19 cellular contexts compared by ENCODE assay signal in the genomic region with DNA sequence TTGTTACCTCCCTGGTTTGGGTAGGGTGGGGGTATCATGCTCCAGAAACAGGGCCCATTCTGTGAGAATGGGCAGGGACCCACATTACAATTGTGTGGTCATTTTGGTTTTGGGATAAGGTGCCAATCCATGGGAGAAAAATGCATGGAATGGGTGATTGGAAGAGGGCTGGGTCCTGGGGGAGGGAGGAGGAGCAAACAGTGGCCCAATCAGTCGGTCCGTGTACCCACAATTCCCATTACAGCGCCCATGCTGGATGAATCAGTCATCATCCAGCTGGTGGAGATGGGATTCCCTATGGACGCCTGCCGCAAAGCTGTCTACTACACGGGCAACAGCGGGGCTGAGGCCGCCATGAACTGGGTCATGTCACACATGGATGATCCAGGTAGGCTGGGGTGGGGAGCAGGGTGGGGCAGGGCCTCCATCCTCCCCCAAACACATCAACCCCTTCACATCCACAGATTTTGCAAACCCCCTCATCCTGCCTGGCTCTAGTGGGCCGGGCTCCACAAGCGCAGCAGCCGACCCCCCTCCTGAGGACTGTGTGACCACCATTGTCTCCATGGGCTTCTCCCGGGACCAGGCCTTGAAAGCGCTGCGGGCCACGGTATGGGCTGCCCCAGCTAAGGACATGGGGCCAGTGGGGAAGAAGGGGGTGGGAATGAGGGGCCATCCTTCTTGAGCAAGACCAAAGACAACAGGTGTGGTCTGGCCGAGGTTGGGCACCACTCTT. TPM values are rescaled to one million over a fixed set of nuclear protein-coding genes. Genes with fewer than 3 reads are reported as not detected.
"Had no signal": no experiment of that assay in that cellular context is flagged by ENCODE, and none has a peak within 500 bp of the region (broad histone marks: within the 10 kb centered on the region; RNA-seq: fewer than 3 reads in every experiment).

No MANE protein-coding gene starts in this region.

- H3K9me3 ChIP-seq: adrenal gland, colonic mucosa, stomach, testis, upper lobe of right lung had no signal

- H3K27me3 Mint-ChIP-seq: activated naive CD4-positive, alpha-beta T cell treated with anti-CD3 and anti-CD28 coated beads, Interleukin-2, amount 50 U/mL, for 24 hours had no signal

- H3K4me3 Mint-ChIP-seq: activated naive CD4-positive, alpha-beta T cell treated with anti-CD3 and anti-CD28 coated beads, Interleukin-2, amount 50 U/mL, for 24 hours had no signal

- H3K27ac Mint-ChIP-seq: activated naive CD4-positive, alpha-beta T cell treated with anti-CD3 and anti-CD28 coated beads, Interleukin-2, amount 50 U/mL, for 24 hours; nephron had no signal

- FAIRE-seq: endometrium had no signal

- DNase-seq: activated CD4-positive, alpha-beta T cell treated with anti-CD3 and anti-CD28 coated beads, Interleukin-2, amount 50 U/mL, for 48 hours; adrenal gland; colonic mucosa; hippocampal formation; kidney glomerular epithelial cell; mesenchymal stem cell; occipital lobe; stimulated activated CD4-positive, alpha-beta T cell treated with anti-CD3 and anti-CD28 coated beads, Interleukin-1b, Interleukin-23, amount 100 ng/mL, for 48 hours; stomach; SW 1271; T-helper 9 cell; testis; upper lobe of right lung had no signal

- H3K27me3 ChIP-seq: adrenal gland, colonic mucosa, stomach, testis, upper lobe of right lung had no signal

- H3K27ac ChIP-seq: adrenal gland, colonic mucosa, stomach, testis, upper lobe of right lung, VCaP had no signal

- H3K4me3 ChIP-seq: adrenal gland, colonic mucosa, stomach, testis, upper lobe of right lung had no signal

- ATAC-seq: esophagus mucosa, sciatic nerve, upper lobe of right lung had no signal

RNA-seq across cellular contexts. Expression of a gene that starts 23.0 kb away (rescaled TPM):
- total RNA-seq: esophagus mucosa had no signal
